ENCODE assay signal across 8 cellular contexts in genomic region chr17:59828819-59829216, GRCh38.
DNase-seq lines count a peak whose midpoint lies in the region; ATAC-seq and TF ChIP-seq lines count a peak whose summit lies in the region.
"Not testable (repeated sequence)": the region's sequence is repeated elsewhere in the genome, so short reads cannot be mapped to it uniquely, and the experiment has no call there.

No MANE protein-coding gene starts in this region.

- CTCF ChIA-PET in AG04450 (lab: Charles Lee), result not testable (repeated sequence)
- CTCF ChIA-PET in PC-9 (lab: Charles Lee), result interaction anchor here (1.6 kb wide), 1 partner anchor 9 kb away, joined by 9 read pairs; no protein-coding TSS in a partner anchor

- intact Hi-C loops in PC-9 (cut with micrococcal nuclease; ENCODE audit: unreplicated experiment), result loop anchor here (1.0 kb wide), 4 partner anchors 8 to 76 kb away; no protein-coding TSS in a partner anchor
- intact Hi-C loops in breast epithelium (cut with DNase I; ENCODE audit: low total_unique reads), result not testable (repeated sequence)

- H4K20me1 ChIP-seq in PC-9 (ENCODE audit: insufficient read depth), result not testable (repeated sequence)

- not testable (repeated sequence) for H3K36me3 Mint-ChIP-seq in natural killer cell treated with Interleukin-12 subunit alpha and Interleukin-12 subunit beta and Interleukin-15 and Interleukin-18, amount 100 ng/mL, for 72 hours

- H3K27ac Mint-ChIP-seq in natural killer cell treated with Interleukin-12 subunit alpha and Interleukin-12 subunit beta and Interleukin-15 and Interleukin-18, amount 100 ng/mL, for 72 hours, result peak overlapping the region; percentile 100

- peak; percentile 28 for TF ChIP-seq POLR2A in GM19193 (IDR thresholded peaks at IDR 0.05; ENCODE audit: extremely low read depth, insufficient read depth, insufficient read length)
- not testable (repeated sequence) for TF ChIP-seq POLR2A in breast epithelium (IDR thresholded peaks at IDR 0.05)

- H2AFZ ChIP-seq in PC-9, result not testable (repeated sequence)

- not testable (repeated sequence) for DNase-seq in AG04450 (ENCODE audit: low read depth, low spot score); breast epithelium (ENCODE audit: low spot score in 2 of 2); right atrium auricular region (ENCODE audit: low spot score); natural killer cell treated with Interleukin-12 subunit alpha and Interleukin-12 subunit beta and Interleukin-15 and Interleukin-18, amount 100 ng/mL, for 72 hours (ENCODE audit: low spot score)
- DNase-seq in PC-9, result peak in 1 of 2 experiments; percentile 51
- DNase-seq in activated CD8-positive, alpha-beta memory T cell treated with anti-CD3 and anti-CD28 coated beads for 24 hours, result peak; percentile 72
- DNase-seq in stimulated activated CD8-positive, alpha-beta memory T cell treated with anti-CD3 and anti-CD28 coated beads, Interleukin-4, amount 100 ng/mL, for 48 hours, result peak; percentile 69

- H3K27ac ChIP-seq in AG04450 (ENCODE audit: low read depth, low read length) (peak overlapping the region; percentile 85), PC-9 (peak overlapping the region; percentile 99), breast epithelium (peak overlapping the region; percentile 78 to 80), right atrium auricular region (peak overlapping the region; percentile 70 to 85)

- not testable (repeated sequence) for H3K4me3 ChIP-seq in AG04450 (ENCODE audit: low read depth, low read length)
- peak overlapping the region; percentile 50 for H3K4me3 ChIP-seq in PC-9
- peak overlapping the region in 1 of 3 donors; percentile 17 for H3K4me3 ChIP-seq in breast epithelium
- peak overlapping the region; percentile 6 to 7 for H3K4me3 ChIP-seq in right atrium auricular region

- TSS peak; percentile 81 for BruUV-seq in PC-9 (replicated peaks; lab: Mats Ljungman, UMichigan)

- H3K4me2 ChIP-seq in PC-9, result peak overlapping the region; percentile 84

- not testable (repeated sequence) for H3K27me3 ChIP-seq in AG04450 (ENCODE audit: control insufficient read depth, insufficient read depth, low read length); PC-9 (ENCODE audit: insufficient read depth, low read depth); breast epithelium; right atrium auricular region

- peaks cover 59 to 61% of the 10 kb centered on the region in 2 donors for H3K4me1 Mint-ChIP-seq in natural killer cell treated with Interleukin-12 subunit alpha and Interleukin-12 subunit beta and Interleukin-15 and Interleukin-18, amount 100 ng/mL, for 72 hours (ENCODE audit: low read depth in 2 of 2)

- H3K27me3 Mint-ChIP-seq in natural killer cell treated with Interleukin-12 subunit alpha and Interleukin-12 subunit beta and Interleukin-15 and Interleukin-18, amount 100 ng/mL, for 72 hours, result not testable (repeated sequence)

- H3K79me2 ChIP-seq in PC-9 (ENCODE audit: low read depth), result peaks cover 58% of the 10 kb centered on the region

- H3F3A ChIP-seq in PC-9 (ENCODE audit: insufficient read depth, low read depth), result peaks cover 74% of the 10 kb centered on the region

- POLR2A ChIA-PET in AG04450 (lab: Yijun Ruan, JAX) (interaction anchor here (0.6 to 1.8 kb wide), 4 partner anchors 9 to 55 kb away, joined by 3 to 16 read pairs (median 8); no protein-coding TSS in a partner anchor), PC-9 (lab: Charles Lee; ENCODE audit: unreplicated experiment) (interaction anchor here (0.5 to 2.3 kb wide), 11 partner anchors 9 to 129 kb away, joined by 3 to 34 read pairs (median 15); partner anchors contain the start of genes PTRH2 and VMP1)

- TF ChIP-seq CTCF in AG04450 (IDR thresholded peaks at IDR 0.05; ENCODE audit: low read depth, low read length); PC-9 (conservative IDR thresholded peaks at IDR 0.05); breast epithelium (IDR thresholded peaks at IDR 0.05); right atrium auricular region (IDR thresholded peaks at IDR 0.05): not testable (repeated sequence)

- H3K9me3 Mint-ChIP-seq in natural killer cell treated with Interleukin-12 subunit alpha and Interleukin-12 subunit beta and Interleukin-15 and Interleukin-18, amount 100 ng/mL, for 72 hours, result not testable (repeated sequence)

- H3K4me3 Mint-ChIP-seq in natural killer cell treated with Interleukin-12 subunit alpha and Interleukin-12 subunit beta and Interleukin-15 and Interleukin-18, amount 100 ng/mL, for 72 hours, result peak overlapping the region; percentile 86

- peak; percentile 37 to 53 for ATAC-seq in natural killer cell treated with Interleukin-12 subunit alpha and Interleukin-12 subunit beta and Interleukin-15 and Interleukin-18, amount 100 ng/mL, for 72 hours

- H3K9me2 ChIP-seq in PC-9 (ENCODE audit: insufficient read depth), result not testable (repeated sequence)

- H3K9me3 ChIP-seq in AG04450 (ENCODE audit: control insufficient read depth, insufficient read depth, low read length); PC-9 (ENCODE audit: insufficient read depth, low read depth); breast epithelium; right atrium auricular region: not testable (repeated sequence)

- H3K4me1 ChIP-seq in PC-9 (replicated peaks; ENCODE audit: insufficient read depth) (peaks cover 84% of the 10 kb centered on the region), right atrium auricular region (peaks cover 0 to 52% of the 10 kb centered on the region in 2 donors)
- not testable (repeated sequence) for H3K4me1 ChIP-seq in breast epithelium

- not testable (repeated sequence) for H3K36me3 ChIP-seq in PC-9 (ENCODE audit: low read depth); breast epithelium; right atrium auricular region
